ENCODE assay signal across 8 cellular contexts in the genomic region with DNA sequence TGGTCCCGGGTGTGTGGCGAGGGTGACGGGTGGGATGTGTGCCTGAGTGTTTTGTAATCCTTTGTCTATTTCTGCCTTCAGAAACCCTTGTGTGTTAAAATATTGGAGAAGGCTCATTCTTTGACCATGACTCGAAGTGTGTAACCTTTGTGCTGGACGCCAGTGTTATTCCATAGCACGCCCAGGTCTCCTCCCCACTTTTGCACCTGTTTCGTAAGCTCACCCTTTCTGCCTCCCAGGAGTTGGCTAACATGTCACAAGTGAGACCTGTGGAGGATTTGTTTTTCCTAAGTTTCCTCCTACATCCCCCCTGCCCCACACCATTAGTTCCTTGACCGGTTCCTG. TPM values are rescaled to one million over a fixed set of nuclear protein-coding genes. Genes with fewer than 3 reads are reported as not detected.
DNase-seq lines count a peak whose midpoint lies in the region; ATAC-seq, FAIRE-seq and TF ChIP-seq lines count a peak whose summit lies in the region.

No MANE protein-coding gene starts in this region.

- H3K9me3 ChIP-seq in endocrine pancreas (ENCODE audit: control insufficient read depth, low read length) = no peaks in the 10 kb centered on the region
- H3K9me3 ChIP-seq in mucosa of descending colon = no peaks in the 10 kb centered on the region

- H3K27me3 ChIP-seq in endocrine pancreas (ENCODE audit: control insufficient read depth, insufficient read depth, low read length) = no peaks in the 10 kb centered on the region

- intact Hi-C loops in mucosa of descending colon (cut with DNase I, micrococcal nuclease) = no loop called here

- DNase-seq in AG04449 (ENCODE audit: low read depth, low spot score) = no peak
- no peak for DNase-seq in GM12891 (ENCODE audit: insufficient read length, low spot score)
- DNase-seq in RKO (ENCODE audit: low spot score) = peak; percentile 68
- peak in 1 of 3 donors; percentile 78 for DNase-seq in mucosa of descending colon
- no peak for DNase-seq in stimulated activated CD4-positive, alpha-beta T cell treated with anti-CD3 and anti-CD28 coated beads, Interleukin-4, amount 100 ng/mL, for 1 hour

- H3K9ac ChIP-seq in endocrine pancreas (ENCODE audit: control insufficient read depth, insufficient read depth, low read length) = peak overlapping the region; percentile 93

- peak; percentile 35 for FAIRE-seq in GM12891 (lab: Jason Lieb, UNC)

- H3K4me3 ChIP-seq in AG04449 (ENCODE audit: low read depth, low read length) (peak overlapping the region; percentile 92), endocrine pancreas (ENCODE audit: control insufficient read depth, insufficient read depth, low read length) (peak overlapping the region; percentile 88), mucosa of descending colon (peak overlapping the region; percentile 69)

- ATAC-seq in HG03095 (IDR thresholded peaks at IDR 0.05; ENCODE audit: unreplicated experiment) = peak; percentile 15
- peak; percentile 77 for ATAC-seq in mucosa of descending colon
- ATAC-seq in GM19397 (IDR thresholded peaks at IDR 0.05; ENCODE audit: unreplicated experiment) = no peak

- H3K4me1 ChIP-seq in endocrine pancreas (ENCODE audit: control insufficient read depth, insufficient read depth, low read length) (peaks cover 25% of the 10 kb centered on the region), mucosa of descending colon (ENCODE audit: low read depth) (peaks cover 36% of the 10 kb centered on the region)

- POLR2A ChIA-PET in AG04449 (lab: Yijun Ruan, JAX) = interaction anchor here (0.6 to 3.6 kb wide), 11 partner anchors 9 to 984 kb away, joined by 3 to 47 read pairs (median 3); a partner anchor contains a TSS

- no peak for TF ChIP-seq POLR2A in GM12891 (IDR thresholded peaks at IDR 0.05; ENCODE audit: low read depth, low read length)

- TF ChIP-seq CTCF in AG04449 (IDR thresholded peaks at IDR 0.05; ENCODE audit: insufficient read depth, low read length, missing control alignments) (no peak), mucosa of descending colon (IDR thresholded peaks at IDR 0.05) (no peak)

- CTCF ChIA-PET in AG04449 (lab: Yijun Ruan, JAX) = interaction anchor here (0.6 to 2.5 kb wide), 3 partner anchors 10 to 686 kb away, joined by 3 to 10 read pairs (median 3); no protein-coding TSS in a partner anchor

- H3K36me3 ChIP-seq in endocrine pancreas (ENCODE audit: control insufficient read depth, insufficient read depth, low read length) = no peaks in the 10 kb centered on the region
- peaks cover 4% of the 10 kb centered on the region for H3K36me3 ChIP-seq in mucosa of descending colon (ENCODE audit: low read depth)

TF ChIP-seq in GM12891, 5 proteins besides CTCF, POLR2A, EP300 and RAD21:
- TF ChIP-seq PAX5 (IDR thresholded peaks at IDR 0.05; ENCODE audit: insufficient read depth, low read length, severe bottlenecking) (no peak), SPI1 (IDR thresholded peaks at IDR 0.05; ENCODE audit: low read depth, low read length) (no peak), POLR2AphosphoS5 (IDR thresholded peaks at IDR 0.05; ENCODE audit: low read depth, low read length) (no peak), TAF1 (IDR thresholded peaks at IDR 0.05; ENCODE audit: low read depth, low read length) (no peak)

RNA-seq across cellular contexts. Expression of a gene that starts 0.4 kb away (rescaled TPM):
- 14.0 TPM for polyA plus RNA-seq in GM12891 (2012; ENCODE audit: low read depth, missing spikeins)
- 10 to 100 TPM; 42.8 to 96.0 (median 48.0) TPM for total RNA-seq in mucosa of descending colon

RNA-seq across cellular contexts. Expression of a gene that starts 0.6 kb away (rescaled TPM):
- 108 TPM for polyA plus RNA-seq in GM12891 (2012; ENCODE audit: low read depth, missing spikeins)
- total RNA-seq in mucosa of descending colon = 10 to 100 TPM; 64.7 to 85.2 (median 84.0) TPM

RNA-seq across cellular contexts. Expression of a gene that starts 42.2 kb away (rescaled TPM):
- polyA plus RNA-seq in GM12891 (2012; ENCODE audit: low read depth, missing spikeins) = 10.4 TPM
- 10 to 100 TPM; 22.3 to 33.8 (median 29.6) TPM for total RNA-seq in mucosa of descending colon
